ENCODE assay signal across 27 cellular contexts in genomic region chr3:69422751-69423150, GRCh38. TPM values are rescaled to one million over a fixed set of nuclear protein-coding genes. Genes with fewer than 3 reads are reported as not detected.
DNase-seq lines count a peak whose midpoint lies in the region; ATAC-seq and TF ChIP-seq lines count a peak whose summit lies in the region.
"Had no signal": no experiment of that assay in that cellular context is flagged by ENCODE, and none has a peak within 500 bp of the region (broad histone marks: within the 10 kb centered on the region; RNA-seq: fewer than 3 reads in every experiment).

No MANE protein-coding gene starts in this region.

- DNase-seq in ELR (ENCODE audit: low read depth) (peak; percentile 45), RWPE1 (ENCODE audit: low spot score) (peak; percentile 46), dermis blood vessel endothelial cell (peak; percentile 40), hepatic stellate cell (ENCODE audit: low spot score) (peak; percentile 5), A172 (ENCODE audit: low spot score) (no peak), NCI-H774 (lab: John Stamatoyannopoulos, UW) (no peak), progenitor cell of endocrine pancreas (ENCODE audit: low spot score, unreplicated experiment) (no peak)
- DNase-seq: activated CD4-positive, alpha-beta T cell treated with anti-CD3 and anti-CD28 coated beads, Interleukin-2, amount 10 ng/mL, durations not matched to agents 24 days and 14 days; activated naive CD4-positive, alpha-beta T cell treated with anti-CD3 and anti-CD28 coated beads, Interleukin-2, amount 10 ng/mL, durations not matched to agents 7 days and 5 days; anterior cingulate cortex; BE2C; cerebellar nuclear complex; DMS53; effector CD4-positive, alpha-beta T cell; glutamatergic neuron; GOT3; NCI-H1092; NCI-H187 treated with DMSO at 0.1 percent for 48 hours; NCI-H69; psoas muscle; stimulated activated CD4-positive, alpha-beta T cell treated with anti-CD3 and anti-CD28 coated beads, Interleukin-1b, Interleukin-23, amount 100 ng/mL, for 48 hours; substantia nigra; upper lobe of right lung had no signal

- POLR2A ChIA-PET in RWPE1 (lab: Yijun Ruan, JAX; ENCODE audit: low non-redundant PET), result no interaction called here

- peaks cover 13% of the 10 kb centered on the region for H3K4me1 Mint-ChIP-seq in progenitor cell of endocrine pancreas (ENCODE audit: low read depth)

- no peak for TF ChIP-seq CTCF in RWPE1 (conservative IDR thresholded peaks at IDR 0.05; ENCODE audit: low read depth)
- TF ChIP-seq CTCF in progenitor cell of endocrine pancreas (IDR thresholded peaks at IDR 0.05; ENCODE audit: unreplicated experiment), result no peak

- no peak overlapping the region for H3K27ac Mint-ChIP-seq in progenitor cell of endocrine pancreas
- H3K27ac Mint-ChIP-seq: activated CD4-positive, alpha-beta T cell treated with anti-CD3 and anti-CD28 coated beads, Interleukin-2, amount 10 ng/mL, durations not matched to agents 24 days and 14 days; activated naive CD4-positive, alpha-beta T cell treated with anti-CD3 and anti-CD28 coated beads, Interleukin-2, amount 10 ng/mL, durations not matched to agents 7 days and 5 days had no signal

- H3K27ac ChIP-seq in RWPE1, result peak overlapping the region; percentile 70
- H3K27ac ChIP-seq: neutrophil, psoas muscle, skin epidermis, upper lobe of right lung, VCaP had no signal

- CTCF ChIA-PET in RWPE1 (lab: Yijun Ruan, JAX), result interaction anchor here (0.6 to 1.0 kb wide), 3 partner anchors 68 to 261 kb away, joined by 3 to 4 read pairs (median 4); no protein-coding TSS in a partner anchor

- H3K27me3 Mint-ChIP-seq in progenitor cell of endocrine pancreas, result no peaks in the 10 kb centered on the region

- no peak for ATAC-seq in HG03469 (IDR thresholded peaks at IDR 0.05; ENCODE audit: unreplicated experiment)
- ATAC-seq: psoas muscle, upper lobe of right lung had no signal

- H3K9me3 Mint-ChIP-seq in progenitor cell of endocrine pancreas (ENCODE audit: low read depth), result no peaks in the 10 kb centered on the region
- H3K9me3 Mint-ChIP-seq: activated CD4-positive, alpha-beta T cell treated with anti-CD3 and anti-CD28 coated beads, Interleukin-2, amount 10 ng/mL, durations not matched to agents 24 days and 14 days; activated naive CD4-positive, alpha-beta T cell treated with anti-CD3 and anti-CD28 coated beads, Interleukin-2, amount 10 ng/mL, durations not matched to agents 7 days and 5 days had no signal

- peaks cover 1% of the 10 kb centered on the region for H3K36me3 Mint-ChIP-seq in progenitor cell of endocrine pancreas (ENCODE audit: insufficient read depth)
- H3K36me3 Mint-ChIP-seq: activated naive CD4-positive, alpha-beta T cell treated with anti-CD3 and anti-CD28 coated beads, Interleukin-2, amount 10 ng/mL, durations not matched to agents 7 days and 5 days had no signal

- no peak overlapping the region for H3K4me3 Mint-ChIP-seq in progenitor cell of endocrine pancreas (ENCODE audit: low read depth)
- H3K4me3 Mint-ChIP-seq: activated CD4-positive, alpha-beta T cell treated with anti-CD3 and anti-CD28 coated beads, Interleukin-2, amount 10 ng/mL, durations not matched to agents 24 days and 14 days; activated naive CD4-positive, alpha-beta T cell treated with anti-CD3 and anti-CD28 coated beads, Interleukin-2, amount 10 ng/mL, durations not matched to agents 7 days and 5 days had no signal

RNA-seq across cellular contexts. Expression of gene FRMD4B, which starts 36.9 kb away (rescaled TPM):
- 112 and 117 TPM in 2 replicates for total RNA-seq in dermis blood vessel endothelial cell
- total RNA-seq in A172 (2014; rRNA removed; shearing (Covaris generic)), result 1.2 and 1.6 TPM in 2 replicates
- total RNA-seq in progenitor cell of endocrine pancreas, result 39.1 and 41.6 TPM in 2 replicates

Comparison
In these comparisons a context has a peak if more than half of its experiments do, and no peak if none do; other contexts are left out.
1. DNase-seq: peak in ELR (single experiment), RWPE1 (single experiment), dermis blood vessel endothelial cell (single experiment) and hepatic stellate cell (single experiment); none in A172 (single experiment), NCI-H774 (single experiment) and progenitor cell of endocrine pancreas (single experiment).
2. RNA of gene FRMD4B, which starts 36.9 kb away (total RNA-seq): 112 to 117 TPM in dermis blood vessel endothelial cell and 39.1 to 41.6 TPM in progenitor cell of endocrine pancreas; 1.2 to 1.6 TPM in A172; every median in the first group is over 10 times any median in the second.